Comparison of ENCODE assay signal across 1 cellular context in genomic region chr20:17525132-17525531, GRCh38.
TF ChIP-seq lines count a peak whose summit lies in the region.

No MANE protein-coding gene starts in this region.

TF ChIP-seq in HEK293, 187 proteins besides CTCF, POLR2A, EP300 and RAD21 (continued from another document):
- TF ChIP-seq, protein P1, sequence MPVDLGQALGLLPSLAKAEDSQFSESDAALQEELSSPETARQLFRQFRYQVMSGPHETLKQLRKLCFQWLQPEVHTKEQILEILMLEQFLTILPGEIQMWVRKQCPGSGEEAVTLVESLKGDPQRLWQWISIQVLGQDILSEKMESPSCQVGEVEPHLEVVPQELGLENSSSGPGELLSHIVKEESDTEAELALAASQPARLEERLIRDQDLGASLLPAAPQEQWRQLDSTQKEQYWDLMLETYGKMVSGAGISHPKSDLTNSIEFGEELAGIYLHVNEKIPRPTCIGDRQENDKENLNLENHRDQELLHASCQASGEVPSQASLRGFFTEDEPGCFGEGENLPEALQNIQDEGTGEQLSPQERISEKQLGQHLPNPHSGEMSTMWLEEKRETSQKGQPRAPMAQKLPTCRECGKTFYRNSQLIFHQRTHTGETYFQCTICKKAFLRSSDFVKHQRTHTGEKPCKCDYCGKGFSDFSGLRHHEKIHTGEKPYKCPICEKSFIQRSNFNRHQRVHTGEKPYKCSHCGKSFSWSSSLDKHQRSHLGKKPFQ (tag by site-specific recombination; IDR thresholded peaks at IDR 0.05), result no peak
